In genomic region chr2:191501390-191502168, GRCh38 we compare ENCODE assay signal across 8 cellular contexts.
DNase-seq lines count a peak whose midpoint lies in the region; ATAC-seq and TF ChIP-seq lines count a peak whose summit lies in the region.

No MANE protein-coding gene starts in this region.

- H3K4me1 ChIP-seq in right lobe of liver: no peaks in the 10 kb centered on the region

- H3K9me3 ChIP-seq in right lobe of liver: no peaks in the 10 kb centered on the region

- H3K4me3 ChIP-seq in right lobe of liver: no peak overlapping the region

- TF ChIP-seq CTCF in right lobe of liver (IDR thresholded peaks at IDR 0.05): peak; percentile 50 to 60 (median 58)

- no peak for TF ChIP-seq POLR2A in right lobe of liver (IDR thresholded peaks at IDR 0.05)

- intact Hi-C loops in right lobe of liver (cut with DNase I): loop anchor here in 1 of 2 donors (10.0 kb wide), 2 partner anchors 267 to 337 kb away; no protein-coding TSS in a partner anchor

- in situ Hi-C loops in T47D (cut with HindIII; ENCODE audit: low pct_unique_long_range_greater_than_20kb, low sequenced_read_pairs): no loop called here

- peak; percentile 65 to 79 (median 68) for ATAC-seq in right lobe of liver

- peak; percentile 15 for DNase-seq in 8988T
- DNase-seq in HT-29 (ENCODE audit: low spot score): peak; percentile 38
- DNase-seq in T47D (ENCODE audit: low read depth in 1 of 2, low spot score in 1 of 2): peak; percentile 23 to 63
- DNase-seq in right lobe of liver: no peak
- no peak for DNase-seq in NCI-H510A (lab: John Stamatoyannopoulos, UW)
- DNase-seq in stimulated activated CD8-positive, alpha-beta memory T cell treated with anti-CD3 and anti-CD28 coated beads, Interleukin-4, amount 100 ng/mL, for 48 hours: no peak
- no peak for DNase-seq in NCI-H524 treated with DMSO at 0.1 percent for 48 hours (lab: John Stamatoyannopoulos, UW)
- DNase-seq in NCI-H2196 (lab: John Stamatoyannopoulos, UW; ENCODE audit: unreplicated experiment): no peak

- 43% methylated on average over 5 of the region's 5 CpGs for WGBS in right lobe of liver (ENCODE audit: insufficient coverage, low coverage, low lambda C conversion rate, missing lambda C conversion rate)

- H3K36me3 ChIP-seq in right lobe of liver: no peaks in the 10 kb centered on the region

- no peaks in the 10 kb centered on the region for H3K27me3 ChIP-seq in right lobe of liver

- no peak overlapping the region for H3K27ac ChIP-seq in right lobe of liver

Comparison
In these comparisons a context has a peak if more than half of its experiments do, and no peak if none do; other contexts are left out.
1. DNase-seq: peak in 8988T (single experiment), HT-29 (single experiment) and T47D (2 of 2); none in right lobe of liver (0 of 3), NCI-H510A (single experiment), stimulated activated CD8-positive, alpha-beta memory T cell treated with anti-CD3 and anti-CD28 coated beads, Interleukin-4, amount 100 ng/mL, for 48 hours (single experiment), NCI-H524 treated with DMSO at 0.1 percent for 48 hours (single experiment) and NCI-H2196 (single experiment).